Comparison of ENCODE assay signal across 8 cellular contexts in the genomic region with DNA sequence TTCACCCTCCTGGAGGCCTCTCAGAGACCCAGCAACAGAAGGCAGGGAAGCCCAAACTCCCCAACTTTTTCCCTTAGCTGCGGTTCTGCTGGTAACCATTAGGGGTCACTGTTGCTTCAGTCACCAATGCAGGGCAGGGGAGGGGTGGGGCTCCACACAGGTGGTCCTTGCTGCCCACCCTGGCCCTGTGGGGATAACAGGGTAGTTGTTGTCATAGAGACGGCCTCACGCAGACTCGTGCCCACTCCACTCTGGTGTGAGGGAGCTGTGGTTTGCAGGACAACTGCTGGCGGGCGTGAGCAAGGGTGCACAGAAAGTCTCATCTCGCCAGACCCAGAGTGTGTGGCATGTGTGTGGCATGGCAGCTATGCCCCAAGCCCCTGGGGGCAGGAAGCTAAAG. TPM values are rescaled to one million over a fixed set of nuclear protein-coding genes. Genes with fewer than 3 reads are reported as not detected.
DNase-seq lines count a peak whose midpoint lies in the region; ATAC-seq and TF ChIP-seq lines count a peak whose summit lies in the region.

No MANE protein-coding gene starts in this region.

- H2AFZ ChIP-seq in neural cell (ENCODE audit: low read depth, low read length) = no peak overlapping the region

- peak overlapping the region; percentile 31 for H3K9ac ChIP-seq in neural cell (ENCODE audit: low read length)

- H4K20me1 ChIP-seq in neural cell (ENCODE audit: insufficient read depth) = no peaks in the 10 kb centered on the region

- no peak overlapping the region for H3K4me3 ChIP-seq in CD4-positive, alpha-beta memory T cell (ENCODE audit: low read length in 2 of 2)
- H3K4me3 ChIP-seq in WI38 (ENCODE audit: low read depth, low read length) (no peak overlapping the region), neural cell (ENCODE audit: low read length) (no peak overlapping the region)

- peak overlapping the region in 6 of 7 donors; percentile 5 to 81 (median 54) for H3K27ac Mint-ChIP-seq in CD4-positive, alpha-beta memory T cell
- no peak overlapping the region for H3K27ac Mint-ChIP-seq in HFFc6
- peak overlapping the region in 1 of 2 donors; percentile 56 for H3K27ac Mint-ChIP-seq in effector memory CD8-positive, alpha-beta T cell

- peaks cover 0 to 1% (median 0%) of the 10 kb centered on the region in 8 donors for H3K9me3 Mint-ChIP-seq in CD4-positive, alpha-beta memory T cell
- no peaks in the 10 kb centered on the region for H3K9me3 Mint-ChIP-seq in HFFc6
- no peaks in the 10 kb centered on the region for H3K9me3 Mint-ChIP-seq in effector memory CD8-positive, alpha-beta T cell

- no peaks in the 10 kb centered on the region for H3F3A ChIP-seq in neural cell (ENCODE audit: insufficient read depth, low read length, poor library complexity, severe bottlenecking)

- H3K27me3 ChIP-seq in CD4-positive, alpha-beta memory T cell (ENCODE audit: insufficient read depth, low read length) = peaks cover 11% of the 10 kb centered on the region
- peaks cover 10% of the 10 kb centered on the region for H3K27me3 ChIP-seq in neural cell (ENCODE audit: insufficient read depth, low read depth, low read length)

- TF ChIP-seq RAD21 in neural cell (conservative IDR thresholded peaks at IDR 0.05) = peak; percentile 77

- H3K27ac ChIP-seq in CD4-positive, alpha-beta memory T cell (ENCODE audit: low read depth, low read length) = no peak overlapping the region
- peak overlapping the region; percentile 51 for H3K27ac ChIP-seq in neural cell (ENCODE audit: low read length)

- peak in 4 of 5 donors; percentile 52 to 66 (median 55) for DNase-seq in CD4-positive, alpha-beta memory T cell
- no peak for DNase-seq in HFFc6
- peak; percentile 47 to 61 (median 49) for DNase-seq in effector memory CD8-positive, alpha-beta T cell

- TF ChIP-seq CTCF in HFFc6 (IDR thresholded peaks at IDR 0.05) (peak; percentile 92), WI38 (IDR thresholded peaks at IDR 0.05; ENCODE audit: low read depth, low read length) (peak; percentile 93), neural cell (IDR thresholded peaks at IDR 0.05; ENCODE audit: poor library complexity, severe bottlenecking) (peak; percentile 82)

- H3K79me2 ChIP-seq in neural cell (replicated peaks; ENCODE audit: insufficient read depth, low read length) = no peaks in the 10 kb centered on the region

- H3K9me2 ChIP-seq in neural cell (ENCODE audit: insufficient read depth, low read length) = no peaks in the 10 kb centered on the region

- H3K4me1 ChIP-seq in CD4-positive, alpha-beta memory T cell (ENCODE audit: insufficient read depth, low read length) = peaks cover 12% of the 10 kb centered on the region

- no peak overlapping the region for H3K4me3 Mint-ChIP-seq in CD4-positive, alpha-beta memory T cell
- no peak overlapping the region for H3K4me3 Mint-ChIP-seq in HFFc6
- H3K4me3 Mint-ChIP-seq in effector memory CD8-positive, alpha-beta T cell = no peak overlapping the region

- peaks cover 3 to 24% (median 10%) of the 10 kb centered on the region in 4 donors for H3K4me1 Mint-ChIP-seq in CD4-positive, alpha-beta memory T cell
- H3K4me1 Mint-ChIP-seq in HFFc6 (ENCODE audit: low read depth) = no peaks in the 10 kb centered on the region
- H3K4me1 Mint-ChIP-seq in effector memory CD8-positive, alpha-beta T cell (ENCODE audit: low read depth in 2 of 2) = peaks cover 16 to 26% of the 10 kb centered on the region in 2 donors

- intact Hi-C loops in CD4-positive, alpha-beta memory T cell (cut with micrococcal nuclease) = loop anchor here (1.0 to 2.0 kb wide), 4 partner anchors 21 to 51 kb away; a partner anchor contains a TSS

- ATAC-seq in effector memory CD8-positive, alpha-beta T cell (replicated peaks) = peak; percentile 62
- no peak for ATAC-seq in GM18511 (IDR thresholded peaks at IDR 0.05; ENCODE audit: unreplicated experiment)
- ATAC-seq in GM21515 (IDR thresholded peaks at IDR 0.05; ENCODE audit: unreplicated experiment) = no peak
- no peak for ATAC-seq in HG03196 (IDR thresholded peaks at IDR 0.05; ENCODE audit: unreplicated experiment)

- CTCF ChIA-PET in CD4-positive, alpha-beta memory T cell (lab: Charles Lee; ENCODE audit: partially characterized antibody) = interaction anchor here (0.8 to 8.1 kb wide), 28 partner anchors 10 to 236 kb away, joined by 3 to 204 read pairs (median 7); a partner anchor contains a TSS

- no peaks in the 10 kb centered on the region for H3K36me3 ChIP-seq in CD4-positive, alpha-beta memory T cell (ENCODE audit: insufficient read depth, low read length)
- H3K36me3 ChIP-seq in neural cell (ENCODE audit: insufficient read depth, low read length) = no peaks in the 10 kb centered on the region

- H3K36me3 Mint-ChIP-seq in CD4-positive, alpha-beta memory T cell = peaks cover 0 to 4% of the 10 kb centered on the region in 2 donors
- no peaks in the 10 kb centered on the region for H3K36me3 Mint-ChIP-seq in HFFc6 (ENCODE audit: low read depth)
- peaks cover 3% of the 10 kb centered on the region for H3K36me3 Mint-ChIP-seq in effector memory CD8-positive, alpha-beta T cell (ENCODE audit: insufficient read depth)

- H3K9me3 ChIP-seq in CD4-positive, alpha-beta memory T cell (ENCODE audit: control insufficient read depth in 1 of 2, low read length in 2 of 2) = no peaks in the 10 kb centered on the region
- H3K9me3 ChIP-seq in neural cell (ENCODE audit: low read length) = no peaks in the 10 kb centered on the region

- no peak overlapping the region for H3K4me2 ChIP-seq in neural cell (ENCODE audit: low read length)

- no peak for TF ChIP-seq EP300 in neural cell (conservative IDR thresholded peaks at IDR 0.05; ENCODE audit: poor library complexity, severe bottlenecking)

- H3K27me3 Mint-ChIP-seq in CD4-positive, alpha-beta memory T cell = peaks cover 16 to 45% of the 10 kb centered on the region in 2 donors
- H3K27me3 Mint-ChIP-seq in HFFc6 (ENCODE audit: insufficient read depth) = peaks cover 42% of the 10 kb centered on the region
- peaks cover 42 to 86% of the 10 kb centered on the region in 2 donors for H3K27me3 Mint-ChIP-seq in effector memory CD8-positive, alpha-beta T cell

- POLR2A ChIA-PET in CD4-positive, alpha-beta memory T cell (lab: Charles Lee; ENCODE audit: partially characterized antibody) = interaction anchor here (1.1 to 2.3 kb wide), 4 partner anchors 10 to 52 kb away, joined by 5 to 19 read pairs (median 6); a partner anchor contains a TSS

TF ChIP-seq in neural cell, 6 proteins besides CTCF, POLR2A, EP300 and RAD21:
- TF ChIP-seq EZH2 (IDR thresholded peaks at IDR 0.05; ENCODE audit: borderline replicate concordance, insufficient read depth, low read length, poor library complexity, severe bottlenecking) = no peak
- peak; percentile 72 for TF ChIP-seq SMC3 (conservative IDR thresholded peaks at IDR 0.05; ENCODE audit: poor library complexity)
TF ChIP-seq in neural cell: peak in this region for 1.

RNA-seq across cellular contexts. Expression of a gene that starts 19.9 kb away (rescaled TPM):
- under 1 TPM in 1 of 2 experiments, not detected in 1; 0.06 TPM for total RNA-seq in CD4-positive, alpha-beta memory T cell
- polyA plus RNA-seq in CD4-positive, alpha-beta memory T cell = not detected
- total RNA-seq in HFFc6 (2021; fragmentation: NEBNext Ultra II Directional; extraction: Animal tissue kit (Norgen Biotek cat#: 25700)) = not detected
- polyA plus RNA-seq in neural cell = 2.7 and 3.0 TPM in 2 replicates
- 1.7 TPM in 2 replicates for polyA minus RNA-seq in neural cell

RNA-seq across cellular contexts. Expression of a gene that starts 21.7 kb away (rescaled TPM):
- total RNA-seq in CD4-positive, alpha-beta memory T cell = under 1 TPM in 1 of 2 experiments, not detected in 1; 0.23 TPM
- not detected for polyA plus RNA-seq in CD4-positive, alpha-beta memory T cell
- total RNA-seq in HFFc6 (2021; fragmentation: NEBNext Ultra II Directional; extraction: Animal tissue kit (Norgen Biotek cat#: 25700)) = under 1 TPM in 1 of 6 experiments, not detected in 5; 0.10 TPM
- polyA plus RNA-seq in neural cell = 4.9 and 7.7 TPM in 2 replicates
- polyA minus RNA-seq in neural cell = 4.3 and 4.6 TPM in 2 replicates

RNA-seq across cellular contexts. Expression of a gene that starts 22.3 kb away (rescaled TPM):
- total RNA-seq in CD4-positive, alpha-beta memory T cell = 10 to 100 TPM; 55.1 to 63.6 TPM
- polyA plus RNA-seq in CD4-positive, alpha-beta memory T cell = 10 to 100 TPM; 29.1 to 53.9 TPM
- total RNA-seq in HFFc6 (2021; fragmentation: NEBNext Ultra II Directional; extraction: Animal tissue kit (Norgen Biotek cat#: 25700)) = under 1 TPM in 2 of 6 experiments, not detected in 4; 0.09 to 0.17 TPM
- polyA plus RNA-seq in neural cell = not detected in 2 replicates
- polyA minus RNA-seq in neural cell = not detected in 2 replicates

RNA-seq across cellular contexts. Expression of a gene that starts 54.5 kb away (rescaled TPM):
- under 1 TPM; 0.32 to 0.36 TPM for total RNA-seq in CD4-positive, alpha-beta memory T cell
- polyA plus RNA-seq in CD4-positive, alpha-beta memory T cell = not detected
- total RNA-seq in HFFc6 (2021; fragmentation: NEBNext Ultra II Directional; extraction: Animal tissue kit (Norgen Biotek cat#: 25700)) = 10 to 100 TPM in 4 of 6 experiments, 1 to 10 TPM in 2; 3.2 to 23.6 (median 20.2) TPM
- not detected in 2 replicates for polyA plus RNA-seq in neural cell
- polyA minus RNA-seq in neural cell = not detected in 2 replicates

Comparison
In these comparisons a context has a peak if more than half of its experiments do, and no peak if none do; other contexts are left out.
1. RNA of a gene that starts 22.3 kb away (total RNA-seq): 55.1 to 63.6 TPM in CD4-positive, alpha-beta memory T cell; 0.09 to 0.17 TPM in HFFc6; every median in the first group is over 10 times any median in the second.
2. Peak in every context shown above with its lines, with median percentiles within 50 percentile points of each other: CTCF ChIP-seq.